24 cellular contexts compared by ENCODE assay signal in genomic region chr10:12010353-12010752, GRCh38.
"Had no signal": no experiment of that assay in that cellular context is flagged by ENCODE, and none has a peak within 500 bp of the region (broad histone marks: within the 10 kb centered on the region; RNA-seq: fewer than 3 reads in every experiment).

No MANE protein-coding gene starts in this region.

- H3K4me1 ChIP-seq: SJSA1 had no signal

- H3K27ac ChIP-seq: KMS-11, SJSA1, SK-N-MC had no signal

- DNase-seq: IMR-90, Kasumi-1, MM.1S, MV-4-11, NCI-H1048, NCI-H1105, NCI-H1417, NCI-H146, NCI-H1694 treated with DMSO at 0.1 percent for 48 hours, NCI-H1930, NCI-H2081, NCI-H2107, NCI-H2227 treated with DMSO at 0.1 percent for 48 hours, NCI-H510A, NCI-H524 treated with DMSO at 0.1 percent for 48 hours, NCI-H69, NCI-H774, Right ventricle myocardium superior, RPMI8226, SIG-M5 had no signal

- ATAC-seq: HepG2 had no signal

- H3K4me3 ChIP-seq: SJSA1, SK-N-MC had no signal

- H3K9me3 ChIP-seq: SJSA1 had no signal

- H3K9ac ChIP-seq: KMS-11 had no signal

- H3K27me3 ChIP-seq: SJSA1 had no signal
